Comparison of ENCODE assay signal across 9 cellular contexts in the genomic region with DNA sequence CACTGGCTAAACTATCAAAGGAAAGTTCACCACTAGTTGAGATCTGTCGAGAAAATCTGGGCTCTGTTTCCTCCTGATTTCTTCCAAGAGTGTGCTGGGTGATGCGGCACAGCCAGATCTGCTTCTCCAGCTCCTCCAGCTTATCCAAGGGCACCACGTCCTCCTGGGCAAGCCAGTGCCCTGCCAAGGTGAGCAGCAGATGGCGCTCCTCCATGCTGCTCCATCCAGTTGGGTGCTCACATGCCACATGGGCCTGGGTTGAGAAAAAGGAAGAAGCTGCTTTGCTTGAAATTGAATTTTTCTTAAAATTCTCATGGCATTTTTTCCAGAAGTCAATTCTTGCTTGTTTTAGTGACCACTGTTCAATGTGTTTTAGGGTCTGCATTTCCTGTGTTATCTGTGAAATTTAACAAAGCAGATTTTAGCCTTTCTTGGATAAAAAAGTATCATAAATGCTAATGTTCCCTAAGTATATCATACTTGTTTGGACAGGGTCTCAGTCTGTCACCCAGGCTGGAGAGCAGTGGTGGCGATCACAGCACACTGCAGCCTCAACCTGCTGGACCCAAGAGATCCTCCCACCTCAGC.
DNase-seq lines count a peak whose midpoint lies in the region; ATAC-seq and TF ChIP-seq lines count a peak whose summit lies in the region.
"Had no signal": no experiment of that assay in that cellular context is flagged by ENCODE, and none has a peak within 500 bp of the region (broad histone marks: within the 10 kb centered on the region; RNA-seq: fewer than 3 reads in every experiment).

No MANE protein-coding gene starts in this region.

- peak; percentile 23 for DNase-seq in NCI-H146 (lab: John Stamatoyannopoulos, UW)
- no peak for DNase-seq in NCI-H146 treated with DMSO at 0.1 percent for 48 hours (lab: John Stamatoyannopoulos, UW; ENCODE audit: unreplicated experiment)
- peak; percentile 19 for DNase-seq in NCI-H2171 treated with DMSO at 0.1 percent for 48 hours (lab: John Stamatoyannopoulos, UW)
- peak; percentile 62 for DNase-seq in activated T-cell treated with anti-CD3 and anti-CD28 coated beads, Interleukin-2, amount 50 U/mL, for 1 hour
- peak in 1 of 2 donors; percentile 41 for DNase-seq in foreskin fibroblast
- DNase-seq in stimulated activated CD4-positive, alpha-beta T cell treated with anti-CD3 and anti-CD28 coated beads, Interleukin-1b, Interleukin-23, amount 100 ng/mL, for 48 hours, result peak; percentile 61
- DNase-seq in dedifferentiated amniotic fluid mesenchymal stem cell (ENCODE audit: extremely low spot score), result no peak

- ATAC-seq in HG03469 (IDR thresholded peaks at IDR 0.05; ENCODE audit: unreplicated experiment), result no peak

- no peak overlapping the region for H3K4me3 ChIP-seq in foreskin fibroblast (ENCODE audit: low read depth in 1 of 2, low read length in 2 of 2)
- H3K4me3 ChIP-seq: BLaER1 treated with 17β-estradiol and CSF1 and Interleukin-3, amounts not matched to agents 10 nM and 100 nM had no signal

- TF ChIP-seq CTCF in foreskin fibroblast (IDR thresholded peaks at IDR 0.05; ENCODE audit: low read depth, low read length), result peak; percentile 44

Comparison
In these comparisons a context has a peak if more than half of its experiments do, and no peak if none do; other contexts are left out.
1. DNase-seq: peak in NCI-H146 (single experiment), NCI-H2171 treated with DMSO at 0.1 percent for 48 hours (single experiment), activated T-cell treated with anti-CD3 and anti-CD28 coated beads, Interleukin-2, amount 50 U/mL, for 1 hour (single experiment) and stimulated activated CD4-positive, alpha-beta T cell treated with anti-CD3 and anti-CD28 coated beads, Interleukin-1b, Interleukin-23, amount 100 ng/mL, for 48 hours (single experiment); none in NCI-H146 treated with DMSO at 0.1 percent for 48 hours (single experiment) and dedifferentiated amniotic fluid mesenchymal stem cell (single experiment).